ENCODE assay signal across 8 cellular contexts in the genomic region with DNA sequence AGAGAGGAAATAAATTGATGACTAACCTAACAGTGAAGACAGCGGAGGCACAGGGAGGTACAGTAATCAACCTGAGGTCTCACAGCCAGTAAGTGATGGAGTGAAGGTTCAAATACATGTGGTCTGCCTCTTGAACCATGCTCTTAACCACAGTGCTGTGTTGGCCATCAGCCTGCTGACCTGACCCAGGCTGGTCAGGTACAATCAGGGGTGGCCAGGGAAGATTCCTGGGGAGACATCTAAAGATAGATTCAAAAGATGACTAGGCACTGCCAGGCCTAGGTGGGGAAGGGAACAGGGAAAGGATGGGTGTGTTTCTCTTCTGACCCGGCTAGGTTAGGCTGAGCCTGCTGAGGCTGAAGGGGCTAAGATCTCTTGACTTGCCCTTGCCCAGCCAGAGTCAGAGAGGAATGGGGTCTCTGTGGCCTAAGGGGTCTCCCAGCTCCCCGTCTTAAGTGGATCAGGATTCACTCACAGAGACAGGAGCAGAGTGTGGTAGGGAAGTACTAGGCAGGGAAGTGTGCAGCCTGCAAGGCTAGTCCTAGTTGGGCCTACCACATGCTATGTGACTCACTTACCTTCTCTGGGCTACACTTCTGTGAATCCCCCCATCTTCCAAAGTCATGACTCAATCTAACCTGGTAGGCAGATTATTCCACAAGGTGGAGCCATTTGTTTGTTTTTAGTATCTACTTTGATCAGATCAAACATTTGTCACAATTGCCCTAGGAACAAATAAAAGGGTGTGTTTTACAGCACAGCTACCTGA. TPM values are rescaled to one million over a fixed set of nuclear protein-coding genes. Genes with fewer than 3 reads are reported as not detected.
DNase-seq lines count a peak whose midpoint lies in the region; ATAC-seq and TF ChIP-seq lines count a peak whose summit lies in the region.

No MANE protein-coding gene starts in this region.

- CTCF ChIA-PET in Panc1 (lab: Charles Lee): interaction anchor here (0.6 to 1.3 kb wide), 3 partner anchors 103 to 125 kb away, joined by 3 to 5 read pairs (median 3); no protein-coding TSS in a partner anchor

- H3K27me3 ChIP-seq in HL-60 (ENCODE audit: insufficient read depth, poor library complexity, severe bottlenecking): no peaks in the 10 kb centered on the region
- H3K27me3 ChIP-seq in Panc1 (ENCODE audit: control insufficient read depth, insufficient read depth, low read length): no peaks in the 10 kb centered on the region
- H3K27me3 ChIP-seq in adrenal gland: no peaks in the 10 kb centered on the region

- WGBS in adrenal gland, 4 donors: 70 to 81% (median 77%) methylated on average over 3 of the region's 3 CpGs

- intact Hi-C loops in Panc1 (cut with micrococcal nuclease; ENCODE audit: unreplicated experiment) (no loop called here), adrenal gland (cut with DNase I) (loop anchor here (5.0 kb wide), 2 partner anchors 120 to 125 kb away; partner anchors contain the start of gene CENPM (in 1 of the 2))

- H3K27ac Mint-ChIP-seq in stimulated activated naive B cell treated with anti-CD40 and anti-IgM and Interleukin-4, amounts not matched to agents 10 μg/mL and 1 μg/mL and 100 μg/mL, for 72 hours: peak overlapping the region; percentile 80

- TF ChIP-seq CTCF in HL-60 (IDR thresholded peaks at IDR 0.05; ENCODE audit: insufficient read depth, low read length) (peak; percentile 41), Panc1 (IDR thresholded peaks at IDR 0.05) (no peak), adrenal gland (IDR thresholded peaks at IDR 0.05) (peak; percentile 21 to 74 (median 62))

- no TSS peak for BruUV-seq in Panc1 (replicated peaks; lab: Mats Ljungman, UMichigan)

- H3K4me3 ChIP-seq in HL-60 (replicated peaks; ENCODE audit: insufficient read depth, low read length) (no peak overlapping the region), Panc1 (ENCODE audit: low read depth in 2 of 2, low read length in 2 of 2) (no peak overlapping the region), adrenal gland (no peak overlapping the region)

- no peaks in the 10 kb centered on the region for H3K36me3 ChIP-seq in Panc1 (ENCODE audit: control insufficient read depth, insufficient read depth, low read length)
- H3K36me3 ChIP-seq in adrenal gland (replicated peaks in 1 of 2): no peaks in the 10 kb centered on the region

- H3K27ac ChIP-seq in HL-60 (replicated peaks) (no peak overlapping the region), Panc1 (ENCODE audit: low read length) (no peak overlapping the region), adrenal gland (peak overlapping the region in 3 of 5 donors; percentile 41 to 95 (median 70))

- peaks cover 31 to 47% of the 10 kb centered on the region in 2 donors for H3K4me1 Mint-ChIP-seq in stimulated activated naive B cell treated with anti-CD40 and anti-IgM and Interleukin-4, amounts not matched to agents 10 μg/mL and 1 μg/mL and 100 μg/mL, for 72 hours

- H3K9me3 Mint-ChIP-seq in stimulated activated naive B cell treated with anti-CD40 and anti-IgM and Interleukin-4, amounts not matched to agents 10 μg/mL and 1 μg/mL and 100 μg/mL, for 72 hours: no peaks in the 10 kb centered on the region

- no peaks in the 10 kb centered on the region for H3K4me1 ChIP-seq in Panc1 (ENCODE audit: control insufficient read depth, insufficient read depth, low read length)
- peaks cover 34 to 62% of the 10 kb centered on the region in 2 donors for H3K4me1 ChIP-seq in adrenal gland (replicated peaks in 1 of 2)

- in situ Hi-C loops in Panc1 (cut with HindIII; ENCODE audit: low pct_unique_long_range_greater_than_20kb, low sequenced_read_pairs): no loop called here

- no peak for TF ChIP-seq POLR2A in adrenal gland (IDR thresholded peaks at IDR 0.05)

- no peaks in the 10 kb centered on the region for H3K27me3 Mint-ChIP-seq in stimulated activated naive B cell treated with anti-CD40 and anti-IgM and Interleukin-4, amounts not matched to agents 10 μg/mL and 1 μg/mL and 100 μg/mL, for 72 hours

- ATAC-seq in Panc1 (peak; percentile 60), HG03565 (IDR thresholded peaks at IDR 0.05; ENCODE audit: unreplicated experiment) (no peak)
- peak; percentile 94 to 99 for ATAC-seq in stimulated activated naive B cell treated with anti-CD40 and anti-IgM and Interleukin-4, amounts not matched to agents 10 μg/mL and 1 μg/mL and 100 μg/mL, for 72 hours (replicated peaks)

- peaks cover 26 to 54% of the 10 kb centered on the region in 2 donors for H3K36me3 Mint-ChIP-seq in stimulated activated naive B cell treated with anti-CD40 and anti-IgM and Interleukin-4, amounts not matched to agents 10 μg/mL and 1 μg/mL and 100 μg/mL, for 72 hours

- POLR2A ChIA-PET in Panc1 (lab: Charles Lee): no interaction called here

- H3K4me3 Mint-ChIP-seq in stimulated activated naive B cell treated with anti-CD40 and anti-IgM and Interleukin-4, amounts not matched to agents 10 μg/mL and 1 μg/mL and 100 μg/mL, for 72 hours: no peak overlapping the region

- no peaks in the 10 kb centered on the region for H3K9me3 ChIP-seq in Panc1 (ENCODE audit: control insufficient read depth, insufficient read depth, low read depth, low read length)
- no peaks in the 10 kb centered on the region for H3K9me3 ChIP-seq in adrenal gland (replicated peaks in 1 of 3)

- DNase-seq in DMS153 treated with DMSO at 0.1 percent for 48 hours (lab: John Stamatoyannopoulos, UW; ENCODE audit: unreplicated experiment) (peak; percentile 54), HL-60 (ENCODE audit: low read depth in 1 of 2, low spot score in 1 of 2) (no peak), Panc1 (ENCODE audit: low read depth, low spot score) (peak; percentile 33), adrenal gland (peak in 1 of 7 donors; percentile 30), inferior parietal cortex (ENCODE audit: extremely low spot score) (peak; percentile 76), KG1 (lab: John Stamatoyannopoulos, UW) (no peak)
- peak; percentile 44 for DNase-seq in stimulated activated naive B cell treated with anti-CD40 and anti-IgM and Interleukin-4, amounts not matched to agents 10 μg/mL and 1 μg/mL and 100 μg/mL, for 72 hours

RNA-seq across cellular contexts. Expression of gene SREBF2, which starts 10.4 kb away (rescaled TPM):
- 73.0 TPM for total RNA-seq in Panc1 (2021; ENCODE audit: unreplicated experiment)
- polyA plus RNA-seq in Panc1 (2012; ENCODE audit: insufficient read length): 96.1 TPM
- 100 to 1,000 TPM; 113 to 263 (median 156) TPM for total RNA-seq in adrenal gland
- polyA plus RNA-seq in adrenal gland: 100 to 1,000 TPM in 2 of 3 donors, 10 to 100 TPM in 1; 85.7 to 209 (median 104) TPM

RNA-seq across cellular contexts. Expression of gene CCDC134, which starts 22.0 kb away (rescaled TPM):
- total RNA-seq in Panc1 (2021; ENCODE audit: unreplicated experiment) (16.7 TPM), adrenal gland (10 to 100 TPM; 24.9 to 64.4 (median 35.1) TPM)
- 5.7 TPM for polyA plus RNA-seq in Panc1 (2012; ENCODE audit: insufficient read length)
- 10 to 100 TPM in 1 of 3 donors, 1 to 10 TPM in 2; 4.9 to 28.0 (median 6.8) TPM for polyA plus RNA-seq in adrenal gland

Comparison
In these comparisons a context has a peak if more than half of its experiments do, and no peak if none do; other contexts are left out.
1. DNase-seq: peak in DMS153 treated with DMSO at 0.1 percent for 48 hours (single experiment), Panc1 (single experiment), inferior parietal cortex (single experiment) and stimulated activated naive B cell treated with anti-CD40 and anti-IgM and Interleukin-4, amounts not matched to agents 10 μg/mL and 1 μg/mL and 100 μg/mL, for 72 hours (single experiment); none in HL-60 (0 of 2) and KG1 (single experiment).
2. H3K27ac ChIP-seq: peak in adrenal gland (3 of 5); none in HL-60 (single experiment) and Panc1 (single experiment).